8 cellular contexts compared by ENCODE assay signal in genomic region chr1:7703321-7704213, GRCh38.
DNase-seq lines count a peak whose midpoint lies in the region; ATAC-seq and TF ChIP-seq lines count a peak whose summit lies in the region.

No MANE protein-coding gene starts in this region.

- H3K4me1 Mint-ChIP-seq in CD8-positive, alpha-beta T cell (ENCODE audit: low read depth), result peaks cover 22% of the 10 kb centered on the region

- peak in 2 of 7 experiments; percentile 20 to 30 for DNase-seq in CD8-positive, alpha-beta T cell
- DNase-seq in NCI-H1105 treated with DMSO at 0.1 percent for 48 hours (lab: John Stamatoyannopoulos, UW) (peak; percentile 46), ascending aorta (ENCODE audit: low spot score in 2 of 2) (no peak), NCI-H2029 treated with DMSO at 0.1 percent for 48 hours (lab: John Stamatoyannopoulos, UW) (no peak), NAMALWA (ENCODE audit: low spot score) (no peak), AML-193 (lab: John Stamatoyannopoulos, UW) (no peak), epidermal melanocyte (ENCODE audit: insufficient read length, low spot score) (no peak)

- H3K27ac ChIP-seq in CD8-positive, alpha-beta T cell (ENCODE audit: low read depth, low read length), result no peak overlapping the region
- H3K27ac ChIP-seq in ascending aorta (no peak overlapping the region), mesodermal cell (ENCODE audit: low read depth, low read length, severe bottlenecking) (no peak overlapping the region)

- H3K4me3 ChIP-seq in CD8-positive, alpha-beta T cell (ENCODE audit: low read depth, low read length), result no peak overlapping the region
- H3K4me3 ChIP-seq in ascending aorta (peak overlapping the region; percentile 60 to 64), mesodermal cell (ENCODE audit: extremely low read depth, insufficient read depth, low read length, poor library complexity, severe bottlenecking) (peak overlapping the region; percentile 39)

- no peaks in the 10 kb centered on the region for H3K9me3 ChIP-seq in CD8-positive, alpha-beta T cell (ENCODE audit: low read length)
- H3K9me3 ChIP-seq in ascending aorta (no peaks in the 10 kb centered on the region), mesodermal cell (ENCODE audit: control insufficient read depth, low read length) (no peaks in the 10 kb centered on the region)

- TF ChIP-seq CTCF in CD8-positive, alpha-beta T cell (IDR thresholded peaks at IDR 0.05), result no peak
- no peak for TF ChIP-seq CTCF in ascending aorta (IDR thresholded peaks at IDR 0.05)

- POLR2A ChIA-PET in CD8-positive, alpha-beta T cell (lab: Charles Lee), result no interaction called here

- H3K4me3 Mint-ChIP-seq in CD8-positive, alpha-beta T cell, result peak overlapping the region; percentile 76

- no peaks in the 10 kb centered on the region for H3K9me3 Mint-ChIP-seq in CD8-positive, alpha-beta T cell

- H3K27me3 Mint-ChIP-seq in CD8-positive, alpha-beta T cell (ENCODE audit: low read depth), result peaks cover 42% of the 10 kb centered on the region

- intact Hi-C loops in CD8-positive, alpha-beta T cell (cut with DNase I, micrococcal nuclease), result loop anchor here (1.0 to 5.0 kb wide), 4 partner anchors 23 to 921 kb away; partner anchors contain the start of gene VAMP3 (in 1 of the 2)
- intact Hi-C loops in ascending aorta (cut with DNase I), result loop anchor here (2.0 kb wide), 2 partner anchors 37 to 67 kb away; partner anchors contain the start of gene VAMP3

- no peaks in the 10 kb centered on the region for H3K36me3 Mint-ChIP-seq in CD8-positive, alpha-beta T cell

- peak; percentile 15 for ATAC-seq in CD8-positive, alpha-beta T cell

- WGBS in mesodermal cell (ENCODE audit: insufficient coverage in 2 of 2), 2 experiments, result 5 to 6% methylated on average over 30 to 49 of the region's 60 CpGs

- peaks cover 14% of the 10 kb centered on the region for H3K27me3 ChIP-seq in CD8-positive, alpha-beta T cell (ENCODE audit: insufficient read depth, low read length)
- H3K27me3 ChIP-seq in ascending aorta, result no peaks in the 10 kb centered on the region

- no peak overlapping the region for H3K27ac Mint-ChIP-seq in CD8-positive, alpha-beta T cell

- CTCF ChIA-PET in CD8-positive, alpha-beta T cell (lab: Charles Lee), result interaction anchor here (1.1 kb wide), 1 partner anchor 35 kb away, joined by 3 read pairs; no protein-coding TSS in a partner anchor

- peaks cover 4% of the 10 kb centered on the region for H3K4me1 ChIP-seq in CD8-positive, alpha-beta T cell (ENCODE audit: insufficient read depth, low read length)
- H3K4me1 ChIP-seq in ascending aorta (peaks cover 3 to 7% of the 10 kb centered on the region in 2 donors), mesodermal cell (ENCODE audit: control insufficient read depth, insufficient read depth, low read length, poor library complexity, severe bottlenecking) (no peaks in the 10 kb centered on the region)

- H3K36me3 ChIP-seq in CD8-positive, alpha-beta T cell (ENCODE audit: insufficient read depth, low read length), result no peaks in the 10 kb centered on the region
- H3K36me3 ChIP-seq in ascending aorta (no peaks in the 10 kb centered on the region), mesodermal cell (ENCODE audit: control insufficient read depth, insufficient read depth, low read length) (no peaks in the 10 kb centered on the region)
